Comparison of ENCODE assay signal across 9 cellular contexts in the genomic region with DNA sequence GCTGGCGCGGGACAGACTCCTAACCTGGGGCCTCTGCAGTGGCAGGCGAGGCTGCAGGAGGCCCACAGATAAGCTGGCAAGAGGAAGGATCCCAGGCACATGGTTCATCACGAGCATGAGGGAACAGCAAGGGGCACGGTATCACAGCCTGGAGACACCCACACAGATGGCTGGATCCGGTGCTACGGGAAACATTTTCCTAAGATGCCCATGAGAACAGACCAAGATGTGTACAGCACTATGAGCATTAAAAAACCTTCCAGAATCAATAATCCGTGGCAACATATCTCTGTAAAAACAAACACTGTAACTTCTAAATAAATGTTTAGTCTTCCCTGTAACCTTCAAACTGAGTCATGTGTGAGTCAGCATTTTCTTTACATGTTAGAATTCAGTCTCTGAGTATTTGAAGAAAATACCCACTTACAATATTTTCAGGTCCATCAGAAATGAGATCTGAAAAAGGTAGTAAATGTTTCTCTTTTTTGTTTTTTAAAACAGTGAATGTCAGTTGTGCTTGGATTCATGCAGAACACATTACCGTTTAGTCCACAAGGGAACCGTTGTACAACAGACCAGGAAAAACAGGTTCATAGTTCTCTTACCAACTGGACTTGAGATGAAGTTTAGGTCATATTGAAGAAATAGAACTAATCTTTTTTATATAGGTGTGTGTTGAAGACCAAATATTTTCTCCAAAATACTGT.
A peak's percentile ranks its signal among the peaks of the same experiment; 100 is the strongest.
DNase-seq lines count a peak whose midpoint lies in the region; ATAC-seq and TF ChIP-seq lines count a peak whose summit lies in the region.
"Had no signal": no experiment of that assay in that cellular context is flagged by ENCODE, and none has a peak within 500 bp of the region (broad histone marks: within the 10 kb centered on the region; RNA-seq: fewer than 3 reads in every experiment).

No MANE protein-coding gene starts in this region.

- peak in 2 of 7 experiments; percentile 3 to 10 for TF ChIP-seq CTCF in body of pancreas (IDR thresholded peaks at IDR 0.05)

- intact Hi-C loops in left ventricle myocardium superior (cut with micrococcal nuclease): loop anchor here (2.0 to 5.0 kb wide), 2 partner anchors 150 to 236 kb away; no protein-coding TSS in a partner anchor
- intact Hi-C loops in Right ventricle myocardium superior (cut with DNase I): loop anchor here (2.0 kb wide), 1 partner anchor 234 kb away; no protein-coding TSS in a partner anchor
- intact Hi-C loops in body of pancreas (cut with DNase I): no loop called here

- DNase-seq in left ventricle myocardium superior (no peak), Right ventricle myocardium superior (no peak), body of pancreas (peak in 1 of 4 donors; percentile 39), kidney tubule cell (ENCODE audit: low spot score) (peak; percentile 69), DMS153 treated with DMSO at 0.1 percent for 48 hours (lab: John Stamatoyannopoulos, UW; ENCODE audit: unreplicated experiment) (no peak)
- DNase-seq: islet precursor cell had no signal

- peaks cover 9% of the 10 kb centered on the region for H3K4me1 ChIP-seq in body of pancreas

- peak; percentile 14 for ATAC-seq in left ventricle myocardium superior
- ATAC-seq in Right ventricle myocardium superior (ENCODE audit: poor library complexity): no peak
- peak; percentile 67 for ATAC-seq in body of pancreas
- no peak for ATAC-seq in HG02970 (IDR thresholded peaks at IDR 0.05; ENCODE audit: low FRiP score, unreplicated experiment)
- ATAC-seq in GM21529 (IDR thresholded peaks at IDR 0.05; ENCODE audit: unreplicated experiment): no peak
- ATAC-seq in HG03159 (IDR thresholded peaks at IDR 0.05; ENCODE audit: unreplicated experiment): no peak

- no peaks in the 10 kb centered on the region for H3K27me3 ChIP-seq in body of pancreas

- H3K36me3 ChIP-seq in body of pancreas (replicated peaks in 1 of 2; ENCODE audit: insufficient read depth in 1 of 2, low read depth in 2 of 2): no peaks in the 10 kb centered on the region

- no peak overlapping the region for H3K27ac ChIP-seq in body of pancreas

- H3K4me3 ChIP-seq in body of pancreas: no peak overlapping the region

- no peak for TF ChIP-seq POLR2A in body of pancreas (IDR thresholded peaks at IDR 0.05)

- WGBS in body of pancreas, 2 donors: 33 to 42% methylated on average over 10 of the region's 10 CpGs

- H3K9me3 ChIP-seq in body of pancreas: no peaks in the 10 kb centered on the region

Comparison
In these comparisons a context has a peak if more than half of its experiments do, and no peak if none do; other contexts are left out.
1. ATAC-seq: peak in left ventricle myocardium superior (single experiment) and body of pancreas (single experiment); none in Right ventricle myocardium superior (single experiment), HG02970 (single experiment), GM21529 (single experiment) and HG03159 (single experiment).